9 cellular contexts compared by ENCODE assay signal in the genomic region with DNA sequence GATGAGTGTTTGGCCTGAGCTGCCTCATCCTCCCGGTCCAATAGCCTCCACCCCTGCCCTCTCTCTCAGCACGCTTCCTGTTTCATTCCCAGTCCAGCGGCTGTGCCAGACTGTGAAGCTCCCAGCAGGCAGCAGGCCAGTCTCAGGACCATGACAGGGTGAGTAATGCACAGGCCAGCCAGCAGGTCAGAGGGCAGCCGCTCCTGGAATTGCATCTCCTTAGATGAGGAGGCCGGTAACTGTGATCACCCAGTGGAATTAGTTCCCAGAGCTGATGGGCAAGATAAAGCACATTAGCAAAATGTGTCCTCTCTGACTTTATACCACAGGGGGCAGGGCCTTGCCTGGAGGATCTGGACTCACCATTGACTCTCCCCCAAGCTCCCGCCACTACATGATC.
DNase-seq lines count a peak whose midpoint lies in the region; ATAC-seq and TF ChIP-seq lines count a peak whose summit lies in the region.
"Had no signal": no experiment of that assay in that cellular context is flagged by ENCODE, and none has a peak within 500 bp of the region (broad histone marks: within the 10 kb centered on the region; RNA-seq: fewer than 3 reads in every experiment).

No MANE protein-coding gene starts in this region.

- peaks cover 82% of the 10 kb centered on the region for H3K4me1 Mint-ChIP-seq in CD4-positive, alpha-beta T cell (ENCODE audit: low read depth)

- in situ Hi-C loops in HAP-1 (cut with MboI; ENCODE audit: low sequenced_read_pairs), result no loop called here

- H4K8ac ChIP-seq in trophoblast cell (ENCODE audit: low read depth, low read length), result no peak overlapping the region

- H2AK5ac ChIP-seq in trophoblast cell (ENCODE audit: low read length), result no peak overlapping the region

- no peak for DNase-seq in CD4-positive, alpha-beta T cell
- DNase-seq in RWPE2 (ENCODE audit: low spot score) (no peak), Right ventricle myocardium superior (peak; percentile 71), trophoblast cell (peak; percentile 22 to 49), NCI-H1436 treated with DMSO at 0.1 percent for 48 hours (lab: John Stamatoyannopoulos, UW) (no peak), HAP-1 (ENCODE audit: low spot score in 2 of 2) (no peak), RWPE1 (ENCODE audit: low spot score) (no peak)
- DNase-seq in activated CD8-positive, alpha-beta memory T cell treated with anti-CD3 and anti-CD28 coated beads, Interleukin-2, amount 50 U/mL, for 4 hours, result no peak
- DNase-seq: NCI-H187 treated with DMSO at 0.1 percent for 48 hours had no signal

- peak overlapping the region; percentile 95 for H2BK5ac ChIP-seq in trophoblast cell (ENCODE audit: low read depth, low read length, poor library complexity)

- H3K79me2 ChIP-seq in trophoblast cell (ENCODE audit: control insufficient read depth, insufficient read depth, low read length, poor library complexity), result peaks cover 5% of the 10 kb centered on the region

- TF ChIP-seq CTCF in CD4-positive, alpha-beta T cell (IDR thresholded peaks at IDR 0.05), result no peak
- TF ChIP-seq CTCF in RWPE2 (IDR thresholded peaks at IDR 0.05; ENCODE audit: poor library complexity, severe bottlenecking), result no peak
- no peak for TF ChIP-seq CTCF in RWPE1 (conservative IDR thresholded peaks at IDR 0.05; ENCODE audit: low read depth)

- no peak overlapping the region for H3K4ac ChIP-seq in trophoblast cell (ENCODE audit: low read depth, low read length)

- no peak overlapping the region for H3K9ac ChIP-seq in trophoblast cell (ENCODE audit: low read length)

- H3K36me3 ChIP-seq in RWPE2 (ENCODE audit: low read depth) (no peaks in the 10 kb centered on the region), trophoblast cell (ENCODE audit: control insufficient read depth in 1 of 2, insufficient read depth in 2 of 2, low read length in 2 of 2) (no peaks in the 10 kb centered on the region), HAP-1 (replicated peaks) (no peaks in the 10 kb centered on the region)

- H3K18ac ChIP-seq in trophoblast cell (ENCODE audit: low read length), result no peak overlapping the region

- no peaks in the 10 kb centered on the region for H3K27me3 ChIP-seq in CD4-positive, alpha-beta T cell (ENCODE audit: control insufficient read depth, insufficient read depth, low read length)
- H3K27me3 ChIP-seq in RWPE2 (ENCODE audit: insufficient read depth, poor library complexity, severe bottlenecking) (no peaks in the 10 kb centered on the region), trophoblast cell (ENCODE audit: insufficient read depth, low read length) (no peaks in the 10 kb centered on the region), HAP-1 (ENCODE audit: low read depth) (no peaks in the 10 kb centered on the region)

- no peak overlapping the region for H3K27ac ChIP-seq in CD4-positive, alpha-beta T cell (ENCODE audit: low read depth, low read length)
- no peak overlapping the region for H3K27ac ChIP-seq in RWPE2 (ENCODE audit: poor library complexity, severe bottlenecking)
- H3K27ac ChIP-seq in trophoblast cell (ENCODE audit: low read depth, low read length), result peak overlapping the region; percentile 95
- H3K27ac ChIP-seq in RWPE1, result no peak overlapping the region

- no peak overlapping the region for H2BK12ac ChIP-seq in trophoblast cell (ENCODE audit: low read length)

- H3K4me2 ChIP-seq in trophoblast cell (ENCODE audit: low read length), result peak overlapping the region; percentile 31

- peak overlapping the region; percentile 99 for H3K27ac Mint-ChIP-seq in CD4-positive, alpha-beta T cell

- H3K4me3 ChIP-seq in RWPE2 (ENCODE audit: severe bottlenecking) (no peak overlapping the region), trophoblast cell (ENCODE audit: low read depth, low read length) (no peak overlapping the region), HAP-1 (no peak overlapping the region)

- WGBS in trophoblast cell (ENCODE audit: extremely low coverage, insufficient coverage, insufficient read length), result no CpG with 5 or more reads among the region's 6 CpGs

- H4K91ac ChIP-seq in trophoblast cell (ENCODE audit: low read depth, low read length), result peak overlapping the region; percentile 99

- ATAC-seq in CD4-positive, alpha-beta T cell (ENCODE audit: poor library complexity), result no peak
- ATAC-seq in RWPE2 (ENCODE audit: low read depth) (peak; percentile 38; the same call in 2 of the 3 replicates), Right ventricle myocardium superior (ENCODE audit: poor library complexity) (peak; percentile 48)

- CTCF ChIA-PET in CD4-positive, alpha-beta T cell (lab: Charles Lee), result interaction anchor here (0.6 kb wide), 1 partner anchor 420 kb away, joined by 3 read pairs; no protein-coding TSS in a partner anchor
- CTCF ChIA-PET in RWPE1 (lab: Yijun Ruan, JAX), result interaction anchor here (0.6 kb wide), 1 partner anchor 29 kb away, joined by 3 read pairs; no protein-coding TSS in a partner anchor

- no peak overlapping the region for H3K14ac ChIP-seq in trophoblast cell (ENCODE audit: low read length)

- H3K9me3 Mint-ChIP-seq in CD4-positive, alpha-beta T cell, result no peaks in the 10 kb centered on the region

- no peaks in the 10 kb centered on the region for H3K9me3 ChIP-seq in CD4-positive, alpha-beta T cell (ENCODE audit: control insufficient read depth, low read length)
- H3K9me3 ChIP-seq in RWPE2 (ENCODE audit: severe bottlenecking) (no peaks in the 10 kb centered on the region), trophoblast cell (ENCODE audit: insufficient read depth, low read depth, low read length) (no peaks in the 10 kb centered on the region), HAP-1 (no peaks in the 10 kb centered on the region)

- no peak overlapping the region for H4K12ac ChIP-seq in trophoblast cell (ENCODE audit: low read depth, low read length)

- no peaks in the 10 kb centered on the region for H3K27me3 Mint-ChIP-seq in CD4-positive, alpha-beta T cell

- no peak overlapping the region for H2BK120ac ChIP-seq in trophoblast cell (ENCODE audit: insufficient read depth, low read length, poor library complexity)

- intact Hi-C loops in CD4-positive, alpha-beta T cell (cut with DNase I, micrococcal nuclease), result no loop called here
- intact Hi-C loops in Right ventricle myocardium superior (cut with DNase I), result no loop called here

- no peak overlapping the region for H3K4me3 Mint-ChIP-seq in CD4-positive, alpha-beta T cell

- peaks cover 31% of the 10 kb centered on the region for H3K79me1 ChIP-seq in trophoblast cell (ENCODE audit: low read length)

- POLR2A ChIA-PET in CD4-positive, alpha-beta T cell (lab: Charles Lee), result interaction anchor here (0.7 to 1.7 kb wide), 5 partner anchors 11 to 141 kb away, joined by 3 to 8 read pairs (median 3); no protein-coding TSS in a partner anchor
- POLR2A ChIA-PET in RWPE1 (lab: Yijun Ruan, JAX; ENCODE audit: low non-redundant PET), result no interaction called here

- H3K23ac ChIP-seq in trophoblast cell (ENCODE audit: low read length), result no peak overlapping the region

- no peaks in the 10 kb centered on the region for H3K36me3 Mint-ChIP-seq in CD4-positive, alpha-beta T cell (ENCODE audit: low read depth)

- no peak overlapping the region for H2AFZ ChIP-seq in trophoblast cell (ENCODE audit: insufficient read depth, low read length, poor library complexity)

- H3K4me1 ChIP-seq in RWPE2 (ENCODE audit: insufficient read depth, poor library complexity, severe bottlenecking) (peaks cover 2% of the 10 kb centered on the region), trophoblast cell (ENCODE audit: control insufficient read depth in 1 of 2, insufficient read depth in 2 of 2, low read length in 2 of 2) (peaks cover 22% of the 10 kb centered on the region in 2 experiments), HAP-1 (no peaks in the 10 kb centered on the region)

Comparison
In these comparisons a context has a peak if more than half of its experiments do, and no peak if none do; other contexts are left out.
1. DNase-seq: peak in Right ventricle myocardium superior (single experiment) and trophoblast cell (2 of 2); none in CD4-positive, alpha-beta T cell (0 of 10), RWPE2 (single experiment), NCI-H1436 treated with DMSO at 0.1 percent for 48 hours (single experiment), activated CD8-positive, alpha-beta memory T cell treated with anti-CD3 and anti-CD28 coated beads, Interleukin-2, amount 50 U/mL, for 4 hours (single experiment), HAP-1 (0 of 2) and RWPE1 (single experiment).